7 cellular contexts compared by ENCODE assay signal in genomic region chr16:71626858-71627213, GRCh38. TPM values are rescaled to one million over a fixed set of nuclear protein-coding genes. Genes with fewer than 3 reads are reported as not detected.
DNase-seq lines count a peak whose midpoint lies in the region; ATAC-seq and TF ChIP-seq lines count a peak whose summit lies in the region.

No MANE protein-coding gene starts in this region.

- peak overlapping the region; percentile 80 for H3K27ac ChIP-seq in HCT116 (ENCODE audit: low read depth, low read length)
- H3K27ac ChIP-seq in gastrocnemius medialis, result no peak overlapping the region

- H3K4me1 ChIP-seq in HCT116 (ENCODE audit: control insufficient read depth in 1 of 2, insufficient read depth in 2 of 2, low read length in 2 of 2), result peaks cover 7 to 12% of the 10 kb centered on the region in 2 experiments; a peak in 3 of 4 replicates
- H3K4me1 ChIP-seq in gastrocnemius medialis, result peaks cover 0 to 5% of the 10 kb centered on the region in 2 donors

- no peaks in the 10 kb centered on the region for H3K9me3 Mint-ChIP-seq in activated naive CD8-positive, alpha-beta T cell treated with anti-CD3 and anti-CD28 coated beads, Interleukin-2, amount 10 ng/mL, durations not matched to agents 7 days and 5 days

- RAD21 ChIA-PET in HCT116 (lab: Charles Lee; ENCODE audit: low non-redundant PET in 1 of 2, low total read pairs in 2 of 2, uncharacterized antibody in 2 of 2, unreplicated experiment in 2 of 2), result no interaction called here

- H3K36me3 Mint-ChIP-seq in activated naive CD8-positive, alpha-beta T cell treated with anti-CD3 and anti-CD28 coated beads, Interleukin-2, amount 10 ng/mL, durations not matched to agents 7 days and 5 days, result no peaks in the 10 kb centered on the region

- no TSS peak for BruUV-seq in HCT116 (replicated peaks; lab: Mats Ljungman, UMichigan)

- H4K20me1 ChIP-seq in HCT116 (ENCODE audit: insufficient read depth), result no peaks in the 10 kb centered on the region

- peak; percentile 86 for ATAC-seq in HCT116
- ATAC-seq in activated naive CD8-positive, alpha-beta T cell treated with anti-CD3 and anti-CD28 coated beads, Interleukin-2, amount 10 ng/mL, durations not matched to agents 7 days and 5 days (ENCODE audit: low read depth), result no peak
- ATAC-seq in gastrocnemius medialis, result no peak
- ATAC-seq in GM19324 (IDR thresholded peaks at IDR 0.05; ENCODE audit: low FRiP score, unreplicated experiment), result no peak

- no peaks in the 10 kb centered on the region for H3K27me3 ChIP-seq in HCT116 (ENCODE audit: insufficient read depth, low read length)
- peaks cover 38 to 44% (median 43%) of the 10 kb centered on the region in 3 donors for H3K27me3 ChIP-seq in gastrocnemius medialis

- peak overlapping the region; percentile 84 to 95 for H3K4me3 ChIP-seq in HCT116 (replicated peaks in 1 of 2; ENCODE audit: low read depth in 1 of 2, low read length in 2 of 2)
- peak overlapping the region in 3 of 4 donors; percentile 32 to 40 (median 35) for H3K4me3 ChIP-seq in gastrocnemius medialis

- no peak overlapping the region for H3K27ac Mint-ChIP-seq in activated naive CD8-positive, alpha-beta T cell treated with anti-CD3 and anti-CD28 coated beads, Interleukin-2, amount 10 ng/mL, durations not matched to agents 7 days and 5 days

- DNase-seq in HCT116 (ENCODE audit: low read depth, low spot score) (peak; percentile 56), iPS-NIHi11 (ENCODE audit: low spot score) (peak; percentile 73), gastrocnemius medialis (no peak), NCI-H526 treated with DMSO at 0.1 percent for 48 hours (lab: John Stamatoyannopoulos, UW) (no peak), KBM-7 (no peak)
- no peak for DNase-seq in activated naive CD8-positive, alpha-beta T cell treated with anti-CD3 and anti-CD28 coated beads, Interleukin-2, amount 10 ng/mL, durations not matched to agents 7 days and 5 days

- intact Hi-C loops in HCT116 (cut with micrococcal nuclease), result no loop called here
- intact Hi-C loops in gastrocnemius medialis (cut with DNase I; ENCODE audit: low total_unique reads), result no loop called here

- in situ Hi-C loops in gastrocnemius medialis (cut with MboI; ENCODE audit: low sequenced_read_pairs in 4 of 4) (no loop called here), KBM-7 (cut with MboI; ENCODE audit: low pct_unique_long_range_greater_than_20kb, low sequenced_read_pairs) (no loop called here)

- peaks cover 12% of the 10 kb centered on the region for H3K4me1 Mint-ChIP-seq in activated naive CD8-positive, alpha-beta T cell treated with anti-CD3 and anti-CD28 coated beads, Interleukin-2, amount 10 ng/mL, durations not matched to agents 7 days and 5 days

- POLR2A ChIA-PET in HCT116 (lab: Charles Lee), result no interaction called here
- POLR2A ChIA-PET in activated naive CD8-positive, alpha-beta T cell treated with anti-CD3 and anti-CD28 coated beads, Interleukin-2, amount 10 ng/mL, durations not matched to agents 7 days and 5 days (lab: Charles Lee), result no interaction called here

- H2AFZ ChIP-seq in HCT116 (ENCODE audit: low read depth, low read length, poor library complexity, severe bottlenecking), result no peak overlapping the region

- peaks cover 13 to 20% of the 10 kb centered on the region in 2 experiments; a peak in 3 of 4 replicates for H3K36me3 ChIP-seq in HCT116 (ENCODE audit: control insufficient read depth in 1 of 2, insufficient read depth in 2 of 2, low read length in 2 of 2)
- no peaks in the 10 kb centered on the region for H3K36me3 ChIP-seq in gastrocnemius medialis

- H3K9me2 ChIP-seq in HCT116 (ENCODE audit: insufficient read depth), result no peaks in the 10 kb centered on the region

- peaks cover 31% of the 10 kb centered on the region for H3K27me3 Mint-ChIP-seq in activated naive CD8-positive, alpha-beta T cell treated with anti-CD3 and anti-CD28 coated beads, Interleukin-2, amount 10 ng/mL, durations not matched to agents 7 days and 5 days

- TF ChIP-seq CTCF in HCT116 (IDR thresholded peaks at IDR 0.05 in 2 of 3, conservative IDR thresholded peaks at IDR 0.05 in 1 of 3; ENCODE audit: borderline replicate concordance in 1 of 3, insufficient read depth in 1 of 3, low read depth in 2 of 3, low read length in 2 of 3) (no peak), gastrocnemius medialis (IDR thresholded peaks at IDR 0.05 in 4 of 5, conservative IDR thresholded peaks at IDR 0.05 in 1 of 5) (no peak)

- peak overlapping the region; percentile 97 for H3K9ac ChIP-seq in HCT116 (ENCODE audit: low read length)

- no peak for TF ChIP-seq POLR2A in HCT116 (IDR thresholded peaks at IDR 0.05; ENCODE audit: borderline replicate concordance, extremely low read depth, insufficient read depth, insufficient read length)
- no peak for TF ChIP-seq POLR2A in gastrocnemius medialis (IDR thresholded peaks at IDR 0.05)

- H3K79me2 ChIP-seq in HCT116 (ENCODE audit: insufficient read depth, low read length), result peaks cover 30% of the 10 kb centered on the region

- H3K4me2 ChIP-seq in HCT116 (ENCODE audit: low read length), result peak overlapping the region; percentile 89

- H3K4me3 Mint-ChIP-seq in activated naive CD8-positive, alpha-beta T cell treated with anti-CD3 and anti-CD28 coated beads, Interleukin-2, amount 10 ng/mL, durations not matched to agents 7 days and 5 days, result peak overlapping the region; percentile 46

- no peak for TF ChIP-seq RAD21 in HCT116 (IDR thresholded peaks at IDR 0.05; ENCODE audit: low read depth)

- H3K9me3 ChIP-seq in HCT116 (ENCODE audit: control insufficient read depth in 1 of 2, insufficient read depth in 1 of 2, low read depth in 1 of 2, low read length in 2 of 2), result no peaks in the 10 kb centered on the region
- H3K9me3 ChIP-seq in gastrocnemius medialis, result no peaks in the 10 kb centered on the region

- CTCF ChIA-PET in HCT116 (lab: Charles Lee), result interaction anchor here (3.5 kb wide), 1 partner anchor 16 kb away, joined by 17 read pairs; no protein-coding TSS in a partner anchor

TF ChIP-seq in HCT116, 20 proteins besides CTCF, POLR2A, EP300 and RAD21:
- peak; percentile 58; the same call in 1 of the 2 replicates for TF ChIP-seq MAX (IDR thresholded peaks at IDR 0.05)
- TF ChIP-seq POLR2AphosphoS5 (IDR thresholded peaks at IDR 0.05; ENCODE audit: low read depth, low read length), result peak; percentile 81
- no peak for TF ChIP-seq SIN3A (IDR thresholded peaks at IDR 0.05; ENCODE audit: low read depth)
TF ChIP-seq in HCT116: peak in this region for 2.

RNA-seq across cellular contexts. Expression of gene MARVELD3, which starts 0.9 kb away (rescaled TPM):
- total RNA-seq in HCT116 (2021; ENCODE audit: unreplicated experiment), result 20.9 TPM
- polyA plus RNA-seq in HCT116 (2012), result 11.7 and 15.1 TPM in 2 replicates
- total RNA-seq in activated naive CD8-positive, alpha-beta T cell treated with anti-CD3 and anti-CD28 coated beads, Interleukin-2, amount 10 ng/mL, durations not matched to agents 7 days and 5 days, result not detected
- total RNA-seq in gastrocnemius medialis, result under 1 TPM in 1 of 4 donors, not detected in 3; 0.32 TPM

RNA-seq across cellular contexts. Expression of gene TAT, which starts 49.9 kb away (rescaled TPM):
- total RNA-seq in HCT116 (2021; ENCODE audit: unreplicated experiment) (0.91 TPM), gastrocnemius medialis (1 to 10 TPM in 2 of 4 donors, not detected in 2; 1.9 to 3.7 TPM)
- 0.02 and 0.07 TPM in 2 replicates for polyA plus RNA-seq in HCT116 (2012)
- not detected for total RNA-seq in activated naive CD8-positive, alpha-beta T cell treated with anti-CD3 and anti-CD28 coated beads, Interleukin-2, amount 10 ng/mL, durations not matched to agents 7 days and 5 days

Comparison
In these comparisons a context has a peak if more than half of its experiments do, and no peak if none do; other contexts are left out.
1. DNase-seq: peak in HCT116 (single experiment) and iPS-NIHi11 (single experiment); none in activated naive CD8-positive, alpha-beta T cell treated with anti-CD3 and anti-CD28 coated beads, Interleukin-2, amount 10 ng/mL, durations not matched to agents 7 days and 5 days (single experiment), gastrocnemius medialis (0 of 2), NCI-H526 treated with DMSO at 0.1 percent for 48 hours (single experiment) and KBM-7 (single experiment).
2. RNA of gene MARVELD3, which starts 0.9 kb away (total RNA-seq): 20.9 TPM in HCT116 (single experiment); not detected in activated naive CD8-positive, alpha-beta T cell treated with anti-CD3 and anti-CD28 coated beads, Interleukin-2, amount 10 ng/mL, durations not matched to agents 7 days and 5 days and 0.32 TPM in gastrocnemius medialis; every median in the first group is over 10 times any median in the second.